In the genomic region with DNA sequence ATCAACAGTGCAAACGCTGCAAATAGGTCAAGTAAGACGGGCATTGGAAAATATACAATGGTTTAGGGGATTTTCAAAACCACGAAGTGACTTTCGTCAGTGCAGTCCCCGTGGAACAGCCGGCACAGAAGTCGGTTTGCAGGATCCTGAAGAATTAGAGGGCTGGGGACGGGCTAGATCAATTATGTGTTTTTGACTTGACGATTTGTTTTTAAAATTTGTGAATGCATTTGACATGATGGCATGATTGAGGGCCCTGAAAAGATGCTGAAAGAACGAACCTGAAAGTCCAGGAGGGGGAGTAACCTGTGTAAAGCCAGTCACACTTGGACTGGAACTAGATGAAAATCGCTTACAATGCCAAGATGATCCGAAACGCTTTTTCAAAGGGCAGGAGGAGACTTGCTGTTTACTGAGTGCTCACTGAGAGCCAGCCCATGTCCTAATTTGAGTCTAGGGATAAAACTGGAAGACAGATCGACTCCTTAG, we compare ENCODE assay signal across 8 cellular contexts. TPM values are rescaled to one million over a fixed set of nuclear protein-coding genes. Genes with fewer than 3 reads are reported as not detected.
DNase-seq lines count a peak whose midpoint lies in the region; ATAC-seq and TF ChIP-seq lines count a peak whose summit lies in the region.

No MANE protein-coding gene starts in this region.

- H3K9me2 ChIP-seq in Loucy (replicated peaks; ENCODE audit: low read depth, low read length): no peaks in the 10 kb centered on the region

- H2AFZ ChIP-seq in Loucy (ENCODE audit: low read length): peak overlapping the region; percentile 96

- peaks cover 2% of the 10 kb centered on the region for H3K36me3 Mint-ChIP-seq in central memory CD8-positive, alpha-beta T cell (ENCODE audit: insufficient read depth)

- TF ChIP-seq POLR2A in upper lobe of left lung (IDR thresholded peaks at IDR 0.05): no peak

- H3K27ac ChIP-seq in lower lobe of right lung (peak overlapping the region; percentile 95), upper lobe of left lung (peak overlapping the region; percentile 84 to 94 (median 94))

- peak overlapping the region; percentile 92 for H3K9ac ChIP-seq in Loucy (ENCODE audit: low read depth, low read length, poor library complexity, severe bottlenecking)

- H3K9me3 ChIP-seq in Loucy (ENCODE audit: insufficient read depth, low read depth, low read length): no peaks in the 10 kb centered on the region
- no peaks in the 10 kb centered on the region for H3K9me3 ChIP-seq in lower lobe of right lung
- H3K9me3 ChIP-seq in upper lobe of left lung: no peaks in the 10 kb centered on the region

- H3K4me1 Mint-ChIP-seq in central memory CD8-positive, alpha-beta T cell: peaks cover 21% of the 10 kb centered on the region

- no peak for TF ChIP-seq EP300 in upper lobe of left lung (IDR thresholded peaks at IDR 0.05)

- H4K20me1 ChIP-seq in Loucy (ENCODE audit: insufficient read depth, low read length, poor library complexity, severe bottlenecking): peaks cover 13% of the 10 kb centered on the region

- H3K4me3 ChIP-seq in Loucy (ENCODE audit: low read length, poor library complexity, severe bottlenecking) (peak overlapping the region; percentile 85), lower lobe of right lung (peak overlapping the region; percentile 84), upper lobe of left lung (peak overlapping the region; percentile 8 to 93 (median 85))

- H3K36me3 ChIP-seq in Loucy (ENCODE audit: insufficient read depth, low read length) (no peaks in the 10 kb centered on the region), lower lobe of right lung (no peaks in the 10 kb centered on the region), upper lobe of left lung (no peaks in the 10 kb centered on the region)

- DNase-seq in stimulated activated CD4-positive, alpha-beta T cell treated with anti-CD3 and anti-CD28 coated beads, Interleukin-4, amount 100 ng/mL, for 24 hours: peak; percentile 8
- no peak for DNase-seq in stimulated activated CD4-positive, alpha-beta T cell treated with anti-CD3 and anti-CD28 coated beads, Interleukin-1b, Interleukin-23, amount 100 ng/mL, for 48 hours
- DNase-seq in central memory CD8-positive, alpha-beta T cell (ENCODE audit: low spot score in 2 of 2): no peak
- DNase-seq in lower lobe of right lung (no peak), upper lobe of left lung (no peak)

- WGBS in upper lobe of left lung, 2 donors: 8 to 22% methylated on average over 14 of the region's 14 CpGs

- intact Hi-C loops in lower lobe of right lung (cut with DNase I): no loop called here

- ATAC-seq in central memory CD8-positive, alpha-beta T cell (replicated peaks; ENCODE audit: extremely low read depth, poor library complexity, severe bottlenecking): peak; percentile 29
- ATAC-seq in lower lobe of right lung: peak; percentile 1 to 25
- ATAC-seq in upper lobe of left lung (ENCODE audit: low FRiP score in 2 of 2): peak in 1 of 2 donors; percentile 0
- no peak for ATAC-seq in HG02973 (IDR thresholded peaks at IDR 0.05; ENCODE audit: unreplicated experiment)
- ATAC-seq in GM19395 (IDR thresholded peaks at IDR 0.05; ENCODE audit: unreplicated experiment): no peak

- H3K27me3 ChIP-seq in Loucy (ENCODE audit: insufficient read depth, low read length, poor library complexity, severe bottlenecking) (no peaks in the 10 kb centered on the region), lower lobe of right lung (ENCODE audit: low read depth) (no peaks in the 10 kb centered on the region), upper lobe of left lung (no peaks in the 10 kb centered on the region)

- H3K4me3 Mint-ChIP-seq in central memory CD8-positive, alpha-beta T cell: peak overlapping the region; percentile 93

- peaks cover 29% of the 10 kb centered on the region for H3K79me2 ChIP-seq in Loucy (ENCODE audit: insufficient read depth, low read length)

- H3K4me1 ChIP-seq in Loucy (ENCODE audit: insufficient read depth, low read length, poor library complexity, severe bottlenecking) (peaks cover 24% of the 10 kb centered on the region), lower lobe of right lung (peaks cover 20% of the 10 kb centered on the region), upper lobe of left lung (peaks cover 13 to 22% (median 14%) of the 10 kb centered on the region in 4 donors)

- H3K27me3 Mint-ChIP-seq in central memory CD8-positive, alpha-beta T cell: no peaks in the 10 kb centered on the region

- no peaks in the 10 kb centered on the region for H3F3A ChIP-seq in Loucy (ENCODE audit: low read depth)

- TF ChIP-seq CTCF in Loucy (conservative IDR thresholded peaks at IDR 0.05; ENCODE audit: low read length) (peak; percentile 21; the same call in 1 of the 2 replicates), lower lobe of right lung (IDR thresholded peaks at IDR 0.05) (no peak), upper lobe of left lung (IDR thresholded peaks at IDR 0.05) (no peak)

- peak overlapping the region; percentile 77 for H3K27ac Mint-ChIP-seq in central memory CD8-positive, alpha-beta T cell (ENCODE audit: low read depth)

- peak overlapping the region; percentile 87 for H3K4me2 ChIP-seq in Loucy (ENCODE audit: low read depth, low read length, poor library complexity, severe bottlenecking)

- no peaks in the 10 kb centered on the region for H3K9me3 Mint-ChIP-seq in central memory CD8-positive, alpha-beta T cell

RNA-seq across cellular contexts. Expression of gene DGKH, which starts 8.9 kb away (rescaled TPM):
- total RNA-seq in lower lobe of right lung (18.7 TPM), upper lobe of left lung (10 to 100 TPM in 5 of 6 donors, 1 to 10 TPM in 1; 9.6 to 33.2 (median 17.4) TPM)

Comparison
In these comparisons a context has a peak if more than half of its experiments do, and no peak if none do; other contexts are left out.
1. ATAC-seq: peak in central memory CD8-positive, alpha-beta T cell (single experiment) and lower lobe of right lung (2 of 2); none in HG02973 (single experiment) and GM19395 (single experiment).
2. Peak in every context shown above with its lines, with median percentiles within 50 percentile points of each other: H3K4me3 ChIP-seq.